35 cellular contexts compared by ENCODE assay signal in genomic region chr2:15606481-15607441, GRCh38.
"Had no signal": no experiment of that assay in that cellular context is flagged by ENCODE, and none has a peak within 500 bp of the region (broad histone marks: within the 10 kb centered on the region; RNA-seq: fewer than 3 reads in every experiment).

No MANE protein-coding gene starts in this region.

- DNase-seq: Karpas-422, Kasumi-1, KBM-7, KG1, MG63, MM.1S, MV-4-11, NCI-H1048, NCI-H1092, NCI-H1092 treated with DMSO at 0.1 percent for 48 hours, NCI-H1105, NCI-H1105 treated with DMSO at 0.1 percent for 48 hours, NCI-H1417, NCI-H1417 treated with DMSO at 0.1 percent for 48 hours, NCI-H1436, NCI-H1436 treated with DMSO at 0.1 percent for 48 hours, NCI-H146, NCI-H1694, NCI-H1694 treated with DMSO at 0.1 percent for 48 hours, NCI-H187, NCI-H187 treated with DMSO at 0.1 percent for 48 hours, NCI-H1930, NCI-H2029, NCI-H2029 treated with DMSO at 0.1 percent for 48 hours, NCI-H2081, NCI-H2081 treated with DMSO at 0.1 percent for 48 hours, NCI-H2107, NCI-H2171, NCI-H2171 treated with DMSO at 0.1 percent for 48 hours, NCI-H2227 treated with DMSO at 0.1 percent for 48 hours, NCI-H226, NCI-H345, NCI-H446, NCI-H446 treated with DMSO at 0.1 percent for 48 hours had no signal

- H3K27ac ChIP-seq: KMS-11 had no signal

- H3K4me3 ChIP-seq: MG63 had no signal

- H3K9me3 ChIP-seq: MG63 had no signal

- H3K4me2 ChIP-seq: KMS-11 had no signal
